8 cellular contexts compared by ENCODE assay signal in the genomic region with DNA sequence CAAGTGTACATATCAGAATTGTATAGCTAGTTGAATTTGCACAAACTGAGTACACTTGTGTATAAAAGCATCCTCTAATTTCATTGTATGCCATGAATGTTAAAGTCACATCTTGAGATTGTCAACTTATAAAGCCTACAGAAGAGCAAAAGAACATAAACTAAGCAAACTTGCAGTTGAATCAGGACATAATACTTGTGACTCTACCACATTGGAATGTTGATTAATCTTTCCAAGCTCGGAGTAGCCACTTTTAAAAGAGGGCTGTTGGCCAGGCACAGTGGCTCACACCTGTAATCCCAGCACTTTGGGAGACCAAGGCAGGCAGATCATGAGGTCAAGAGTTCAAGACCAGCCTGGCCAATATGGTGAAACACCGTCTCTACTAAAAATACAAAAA.
DNase-seq lines count a peak whose midpoint lies in the region; FAIRE-seq and TF ChIP-seq lines count a peak whose summit lies in the region.
"Not testable (repeated sequence)": the region's sequence is repeated elsewhere in the genome, so short reads cannot be mapped to it uniquely, and the experiment has no call there.

No MANE protein-coding gene starts in this region.

- not testable (repeated sequence) for TF ChIP-seq CTCF in HFF-Myc (IDR thresholded peaks at IDR 0.05; ENCODE audit: low read depth, low read length, missing control alignments); mammary epithelial cell (conservative IDR thresholded peaks at IDR 0.05 in 1 of 2, IDR thresholded peaks at IDR 0.05 in 1 of 2; ENCODE audit: extremely low read depth in 1 of 2, insufficient read depth in 1 of 2, low read depth in 1 of 2, low read length in 2 of 2)

- CTCF ChIA-PET in mammary epithelial cell (lab: Charles Lee; ENCODE audit: low non-redundant PET), result not testable (repeated sequence)

- H3K4me1 ChIP-seq in adipocyte (ENCODE audit: control insufficient read depth, insufficient read depth, low read length); mammary epithelial cell (ENCODE audit: insufficient read depth, low read length): not testable (repeated sequence)

- not testable (repeated sequence) for H3K4me3 ChIP-seq in HFF-Myc (replicated peaks; ENCODE audit: low read depth, low read length); adipocyte (ENCODE audit: low read length); mammary epithelial cell (replicated peaks in 1 of 3; ENCODE audit: insufficient read depth in 1 of 3, low read depth in 2 of 3, low read length in 3 of 3)

- H3K9me3 ChIP-seq in adipocyte (ENCODE audit: control insufficient read depth, low read length); mammary epithelial cell (replicated peaks; ENCODE audit: insufficient read depth, low read length): not testable (repeated sequence)

- H3K79me2 ChIP-seq in mammary epithelial cell (ENCODE audit: insufficient read depth, low read length), result not testable (repeated sequence)

- DNase-seq in Caki2 (ENCODE audit: low read depth), result peak; percentile 3
- DNase-seq in HFF-Myc (ENCODE audit: extremely low read depth, low read depth), result peak; percentile 14
- peak; percentile 33 for DNase-seq in LHCN-M2 (ENCODE audit: low read depth)
- DNase-seq in RKO (ENCODE audit: low spot score), result peak; percentile 20
- peak; percentile 33 for DNase-seq in adipocyte (ENCODE audit: low read depth)
- DNase-seq in mammary epithelial cell, result peak; percentile 9
- peak; percentile 33 for DNase-seq in glomerular visceral epithelial cell (ENCODE audit: extremely low spot score)
- DNase-seq in urothelium cell line (ENCODE audit: low spot score), result peak; percentile 3

- dilution Hi-C loops in mammary epithelial cell (cut with HindIII; ENCODE audit: low sequenced_read_pairs), result not testable (repeated sequence)

- H3K4me2 ChIP-seq in mammary epithelial cell (ENCODE audit: insufficient read depth, low read depth, low read length), result not testable (repeated sequence)

- not testable (repeated sequence) for H2AFZ ChIP-seq in mammary epithelial cell (ENCODE audit: low read depth, low read length)

- not testable (repeated sequence) for FAIRE-seq in urothelium cell line (lab: Jason Lieb, UNC)

- H3K9ac ChIP-seq in adipocyte (ENCODE audit: low read length); mammary epithelial cell (ENCODE audit: insufficient read depth, low read length): not testable (repeated sequence)

- intact Hi-C loops in mammary epithelial cell (cut with micrococcal nuclease), result not testable (repeated sequence)

- H3K36me3 ChIP-seq in adipocyte (ENCODE audit: control insufficient read depth, insufficient read depth, low read length, severe bottlenecking); mammary epithelial cell (ENCODE audit: insufficient read depth, low read length): not testable (repeated sequence)

- H3K27ac ChIP-seq in mammary epithelial cell (ENCODE audit: insufficient read depth, low read depth, low read length), result not testable (repeated sequence)

- BruUV-seq in mammary epithelial cell (replicated peaks; lab: Mats Ljungman, UMichigan), result not testable (repeated sequence)

- H3K27me3 ChIP-seq in adipocyte (replicated peaks; ENCODE audit: control insufficient read depth, insufficient read depth, low read length); mammary epithelial cell (ENCODE audit: insufficient read depth, low read length): not testable (repeated sequence)

- WGBS in mammary epithelial cell (ENCODE audit: low coverage, missing lambda C conversion rate), result 50% methylated on average over 2 of the region's 2 CpGs

- in situ Hi-C loops in Caki2 (cut with HindIII; ENCODE audit: low pct_unique_long_range_greater_than_20kb, low sequenced_read_pairs); mammary epithelial cell (cut with MboI; ENCODE audit: low sequenced_read_pairs in 2 of 2): not testable (repeated sequence)

- not testable (repeated sequence) for H4K20me1 ChIP-seq in mammary epithelial cell (ENCODE audit: insufficient read depth, low read length)
